ENCODE assay signal across 1 cellular context in the genomic region with DNA sequence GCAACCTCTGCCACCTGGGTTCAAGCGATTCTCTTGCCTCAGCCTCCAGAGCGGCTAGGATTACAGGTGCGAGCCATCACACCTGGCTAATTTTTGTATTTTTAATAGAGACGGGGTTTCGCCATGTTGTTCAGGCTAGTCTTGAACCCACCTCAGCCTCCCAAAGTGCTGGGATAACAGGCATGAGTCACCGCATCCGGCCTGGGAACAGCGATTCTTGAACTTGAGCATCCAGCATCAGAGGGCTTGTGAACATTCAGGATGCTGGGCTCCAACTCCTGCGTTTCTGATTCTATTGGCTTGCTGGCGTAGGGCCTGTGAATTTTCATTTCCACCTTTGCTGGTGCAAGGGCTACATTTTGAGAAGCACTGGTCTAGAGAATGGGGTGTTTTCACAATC.
TF ChIP-seq lines count a peak whose summit lies in the region.

No MANE protein-coding gene starts in this region.

TF ChIP-seq in K562, 482 proteins besides CTCF, POLR2A, EP300 and RAD21:
- no peak for TF ChIP-seq ZBTB9 (CRISPR knock-in tag; IDR thresholded peaks at IDR 0.05)
- TF ChIP-seq KAT2B (IDR thresholded peaks at IDR 0.05; ENCODE audit: low read depth, low read length) = no peak
- TF ChIP-seq ZNF583 (CRISPR knock-in tag; IDR thresholded peaks at IDR 0.05) = no peak
- TF ChIP-seq GTF2E2 (tag; IDR thresholded peaks at IDR 0.05) = no peak
- TF ChIP-seq SP2 (IDR thresholded peaks at IDR 0.05; ENCODE audit: extremely low read depth, low read depth, low read length, poor library complexity, severe bottlenecking) = no peak
- TF ChIP-seq ZC3H11A (IDR thresholded peaks at IDR 0.05; ENCODE audit: low read depth, low read length) = no peak
- no peak for TF ChIP-seq PTRF (tag; IDR thresholded peaks at IDR 0.05)
- no peak for TF ChIP-seq TAF9B (IDR thresholded peaks at IDR 0.05; ENCODE audit: partially characterized antibody)
- TF ChIP-seq CGGBP1 (CRISPR knock-in tag; IDR thresholded peaks at IDR 0.05) = no peak
- TF ChIP-seq JUND (IDR thresholded peaks at IDR 0.05; ENCODE audit: borderline replicate concordance, low read depth, low read length) = peak; percentile 28; the same call in 1 of the 2 replicates
- TF ChIP-seq JUND (tag; IDR thresholded peaks at IDR 0.05; ENCODE audit: borderline replicate concordance, low read depth, low read length) = no peak
- no peak for TF ChIP-seq POLR2G (IDR thresholded peaks at IDR 0.05; ENCODE audit: low read depth, low read length)
- no peak for TF ChIP-seq CREB3 (tag; conservative IDR thresholded peaks at IDR 0.05; ENCODE audit: low read depth)
- TF ChIP-seq CHD7 (IDR thresholded peaks at IDR 0.05; ENCODE audit: low read depth, low read length) = no peak
- 0 out of 2 replicates have a peak, but pooled peaks have one; percentile 9 for TF ChIP-seq USF2 (CRISPR knock-in tag; IDR thresholded peaks at IDR 0.05)
